In the genomic region with DNA sequence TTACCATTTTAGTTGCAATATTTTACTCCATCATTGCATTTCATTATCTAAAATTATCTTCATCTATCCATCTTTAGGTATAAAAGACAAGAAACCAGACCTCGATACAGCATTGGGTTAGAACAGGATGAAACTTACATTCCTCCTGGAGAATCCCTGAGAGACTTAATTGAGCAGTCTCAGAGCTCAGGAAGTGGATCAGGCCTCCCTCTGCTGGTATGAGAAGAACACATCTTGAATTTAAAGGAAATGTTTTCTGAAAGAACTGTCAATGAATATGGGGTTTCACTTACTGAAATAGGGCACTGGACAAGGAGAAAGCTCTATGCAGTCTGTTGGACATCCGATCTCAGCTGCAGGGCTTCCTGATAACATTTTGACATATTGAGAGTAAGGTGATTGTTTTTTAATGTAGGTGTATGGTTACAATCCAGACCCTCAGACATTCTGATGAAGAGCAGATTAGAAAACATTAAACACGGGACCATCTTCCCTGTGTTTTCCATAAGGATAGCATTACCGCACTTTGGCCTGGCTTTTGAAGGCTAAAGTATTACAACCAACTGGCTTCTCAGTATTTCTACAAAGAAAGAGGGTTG, we compare ENCODE assay signal across 8 cellular contexts.
DNase-seq lines count a peak whose midpoint lies in the region; ATAC-seq lines count a peak whose summit lies in the region.

No MANE protein-coding gene starts in this region.

- DNase-seq in AG20443 (ENCODE audit: low spot score) (peak; percentile 68), HCEC 1CT (peak; percentile 61), SKM-1 (lab: John Stamatoyannopoulos, UW; ENCODE audit: unreplicated experiment) (peak; percentile 9), globus pallidus (ENCODE audit: low spot score) (peak; percentile 34), sciatic nerve (ENCODE audit: low spot score) (no peak)

- ATAC-seq in sciatic nerve = peak; percentile 74
- ATAC-seq in GM18873 (IDR thresholded peaks at IDR 0.05; ENCODE audit: low FRiP score, unreplicated experiment) = no peak
- ATAC-seq in HG03378 (IDR thresholded peaks at IDR 0.05; ENCODE audit: unreplicated experiment) = no peak
- no peak for ATAC-seq in GM21717 (IDR thresholded peaks at IDR 0.05; ENCODE audit: unreplicated experiment)

- intact Hi-C loops in sciatic nerve (cut with DNase I) = no loop called here
